ENCODE assay signal across 26 cellular contexts in the genomic region with DNA sequence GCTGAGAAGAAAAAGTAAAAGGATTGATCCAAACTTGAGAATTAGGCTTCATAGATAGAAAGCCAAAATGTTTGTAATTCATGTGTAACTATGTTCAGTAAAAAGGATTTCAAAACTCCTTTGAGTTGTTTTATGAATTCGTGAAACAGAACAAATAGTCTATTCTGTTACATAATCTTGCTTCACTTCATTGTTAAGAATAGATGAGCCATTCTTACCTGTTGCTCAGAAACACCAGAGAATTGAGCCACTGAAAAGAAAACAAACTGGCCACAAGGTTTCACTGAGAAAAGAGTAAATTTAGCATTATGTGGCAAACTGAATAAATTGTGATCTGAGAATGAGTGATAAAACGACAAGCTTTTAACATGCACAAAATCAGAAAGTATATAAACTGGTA.
"Had no signal": no experiment of that assay in that cellular context is flagged by ENCODE, and none has a peak within 500 bp of the region (broad histone marks: within the 10 kb centered on the region; RNA-seq: fewer than 3 reads in every experiment).

No MANE protein-coding gene starts in this region.

- DNase-seq: activated CD4-positive, alpha-beta memory T cell treated with anti-CD3 and anti-CD28 coated beads for 36 hours; activated CD4-positive, alpha-beta T cell treated with anti-CD3 and anti-CD28 coated beads, Interleukin-2, amount 10 ng/mL, durations not matched to agents 24 days and 14 days; activated CD4-positive, CD25-positive, alpha-beta regulatory T cell treated with anti-CD3 and anti-CD28 coated beads, Interleukin-2, amount 50 U/mL, for 72 hours; activated CD8-positive, alpha-beta memory T cell treated with anti-CD3 and anti-CD28 coated beads, Interleukin-2, amount 50 U/mL, for 4 hours; activated effector memory CD4-positive, alpha-beta T cell treated with anti-CD3 and anti-CD28 coated beads, Interleukin-2, amount 50 U/mL, for 16 hours; activated naive CD4-positive, alpha-beta T cell treated with anti-CD3 and anti-CD28 coated beads for 36 hours; activated naive CD8-positive, alpha-beta T cell treated with anti-CD3 and anti-CD28 coated beads for 36 hours; activated T-cell treated with anti-CD3 and anti-CD28 coated beads, Interleukin-2, amount 50 U/mL, for 1 hour; adrenal gland; aorta; brain microvascular endothelial cell; effector CD8-positive, alpha-beta T cell; heart left ventricle; hypothalamus; immature natural killer cell; mesenchymal stem cell; natural killer cell; retina; stimulated activated CD4-positive, alpha-beta T cell treated with anti-CD3 and anti-CD28 coated beads, Interleukin-12 subunit alpha, Interleukin-12 subunit beta, amount 100 ng/mL, for 4 hours; stimulated activated CD4-positive, alpha-beta T cell treated with anti-CD3 and anti-CD28 coated beads, Interleukin-4, amount 100 ng/mL, for 1 hour; T-helper 2 cell; trophoblast cell had no signal

- FAIRE-seq: urothelium cell line had no signal

- H3K27ac ChIP-seq: adrenal gland, brain microvascular endothelial cell, skin epidermis had no signal

- H3K27me3 ChIP-seq: adrenal gland, brain microvascular endothelial cell, heart left ventricle had no signal

- ATAC-seq: heart left ventricle, natural killer cell, sciatic nerve had no signal

- H3K36me3 ChIP-seq: adrenal gland, brain microvascular endothelial cell, heart left ventricle, thoracic aorta had no signal

- H3K4me3 ChIP-seq: adrenal gland, heart left ventricle, skin epidermis, thoracic aorta had no signal

- H3K9me3 ChIP-seq: adrenal gland, heart left ventricle, thoracic aorta had no signal
